ENCODE assay signal across 8 cellular contexts in genomic region chr22:42581762-42582716, GRCh38. TPM values are rescaled to one million over a fixed set of nuclear protein-coding genes. Genes with fewer than 3 reads are reported as not detected.
DNase-seq lines count a peak whose midpoint lies in the region; ATAC-seq and TF ChIP-seq lines count a peak whose summit lies in the region.

No MANE protein-coding gene starts in this region.

- TF ChIP-seq CTCF in AG09309 (IDR thresholded peaks at IDR 0.05; ENCODE audit: control insufficient read depth, insufficient read depth, low read depth, low read length, missing control alignments) (no peak), foreskin keratinocyte (conservative IDR thresholded peaks at IDR 0.05) (no peak), stomach (IDR thresholded peaks at IDR 0.05) (no peak)

- no peaks in the 10 kb centered on the region for H3K4me1 ChIP-seq in foreskin keratinocyte
- H3K4me1 ChIP-seq in neuron (ENCODE audit: insufficient read depth, low read length): peaks cover 9% of the 10 kb centered on the region
- H3K4me1 ChIP-seq in stomach: peaks cover 5 to 18% (median 15%) of the 10 kb centered on the region in 4 donors

- peak overlapping the region; percentile 57 for H3K4me3 ChIP-seq in AG09309 (ENCODE audit: control insufficient read depth, low read depth, low read length)
- peak overlapping the region; percentile 80 for H3K4me3 ChIP-seq in neuron (ENCODE audit: low read length)
- peak overlapping the region; percentile 71 to 94 (median 88) for H3K4me3 ChIP-seq in stomach

- H3K27ac ChIP-seq in foreskin keratinocyte: peak overlapping the region; percentile 85
- H3K27ac ChIP-seq in stomach: peak overlapping the region; percentile 32 to 86 (median 73)

- peak; percentile 75 for ATAC-seq in GM19023 (IDR thresholded peaks at IDR 0.05; ENCODE audit: unreplicated experiment)
- peak; percentile 68 for ATAC-seq in foreskin keratinocyte

- H3K27me3 ChIP-seq in foreskin keratinocyte (no peaks in the 10 kb centered on the region), neuron (ENCODE audit: insufficient read depth, low read length) (no peaks in the 10 kb centered on the region), stomach (no peaks in the 10 kb centered on the region)

- no peak overlapping the region for H2AFZ ChIP-seq in neuron (ENCODE audit: low read depth, low read length)

- intact Hi-C loops in stomach (cut with DNase I; ENCODE audit: low total_unique reads): no loop called here

- TF ChIP-seq POLR2A in stomach (IDR thresholded peaks at IDR 0.05): no peak

- H3K9me3 ChIP-seq in neuron (ENCODE audit: low read length): no peaks in the 10 kb centered on the region
- no peaks in the 10 kb centered on the region for H3K9me3 ChIP-seq in stomach

- no peak for TF ChIP-seq EP300 in stomach (IDR thresholded peaks at IDR 0.05)

- 5 to 8% (median 7%) methylated on average over 37 to 64 of the region's 64 CpGs for WGBS in stomach, 5 donors

- DNase-seq in AG09309 (ENCODE audit: low read depth) (no peak), HuH-7 (ENCODE audit: low spot score) (peak; percentile 77), RPMI8226 (peak; percentile 83), foreskin keratinocyte (peak in 1 of 2 donors; percentile 42), stomach (peak; percentile 80)
- peak; percentile 93 for DNase-seq in activated effector memory CD4-positive, alpha-beta T cell treated with anti-CD3 and anti-CD28 coated beads, Interleukin-2, amount 50 U/mL, for 16 hours

- H3K36me3 ChIP-seq in neuron (ENCODE audit: insufficient read depth, low read length) (peaks cover 58% of the 10 kb centered on the region), stomach (peaks cover 49 to 75% (median 73%) of the 10 kb centered on the region in 4 donors)

RNA-seq across cellular contexts. Expression of gene SERHL2, which starts 28.3 kb away (rescaled TPM):
- total RNA-seq in foreskin keratinocyte (0.88 and 1.3 TPM in 2 replicates), stomach (1 to 10 TPM in 4 of 5 donors, not detected in 1; 1.7 to 5.5 (median 4.5) TPM)
- polyA plus RNA-seq in foreskin keratinocyte (1.1 and 1.5 TPM in 2 replicates), stomach (1 to 10 TPM; 2.1 to 4.3 (median 3.3) TPM)

RNA-seq across cellular contexts. Expression of gene POLDIP3, which starts 32.6 kb away (rescaled TPM):
- total RNA-seq in foreskin keratinocyte (41.2 and 42.2 TPM in 2 replicates), stomach (10 to 100 TPM; 21.6 to 60.8 (median 39.1) TPM)
- polyA plus RNA-seq in foreskin keratinocyte (37.3 and 40.0 TPM in 2 replicates), stomach (10 to 100 TPM; 30.2 to 36.4 (median 33.3) TPM)

RNA-seq across cellular contexts. Expression of gene ATP5MGL, which starts 58.4 kb away (rescaled TPM):
- total RNA-seq in foreskin keratinocyte: 0.14 and 0.24 TPM in 2 replicates
- not detected in 2 replicates for polyA plus RNA-seq in foreskin keratinocyte
- total RNA-seq in stomach: under 1 TPM in 1 of 5 donors, not detected in 4; 0.73 TPM
- polyA plus RNA-seq in stomach: not detected
